ENCODE assay signal across 30 cellular contexts in the genomic region with DNA sequence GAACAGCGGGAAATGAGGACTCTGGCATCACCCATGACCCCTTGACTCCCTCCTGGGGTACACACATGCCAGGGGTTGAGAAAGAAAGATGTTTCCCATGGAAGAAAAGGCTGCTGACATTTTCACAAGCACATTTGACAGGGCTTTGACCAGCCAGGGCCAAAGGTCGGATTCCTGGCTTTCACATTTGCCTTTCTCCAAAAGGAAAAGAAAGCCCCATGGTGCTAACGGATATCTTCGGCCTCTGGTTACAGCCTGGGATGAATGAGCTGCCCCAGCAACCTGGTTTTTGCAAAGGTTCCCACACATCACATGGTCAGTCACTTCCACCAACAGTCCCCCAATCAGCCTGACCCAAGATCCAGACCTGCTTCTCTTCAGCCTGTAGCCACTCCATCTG.
"Had no signal": no experiment of that assay in that cellular context is flagged by ENCODE, and none has a peak within 500 bp of the region (broad histone marks: within the 10 kb centered on the region; RNA-seq: fewer than 3 reads in every experiment).

No MANE protein-coding gene starts in this region.

- H3K27ac Mint-ChIP-seq: activated CD4-positive, alpha-beta T cell treated with anti-CD3 and anti-CD28 coated beads, Interleukin-2, amount 10 ng/mL, durations not matched to agents 24 days and 14 days; activated CD8-positive, alpha-beta T cell treated with anti-CD3 and anti-CD28 coated beads for 36 hours; activated naive CD8-positive, alpha-beta T cell treated with anti-CD3 and anti-CD28 coated beads for 36 hours; activated T-cell treated with anti-CD3 and anti-CD28 coated beads, Interleukin-2, amount 50 U/mL, for 72 hours; activated T-helper 17 cell treated with anti-CD3 and anti-CD28 coated beads, Interleukin-2, amount 50 U/mL, for 72 hours had no signal

- H3K9me3 ChIP-seq: breast epithelium, Peyer's patch had no signal

- H3K4me3 ChIP-seq: breast epithelium, Peyer's patch had no signal

- H3K9ac ChIP-seq: KMS-11 had no signal

- H3K4me3 Mint-ChIP-seq: activated CD4-positive, alpha-beta T cell treated with anti-CD3 and anti-CD28 coated beads, Interleukin-2, amount 10 ng/mL, durations not matched to agents 24 days and 14 days; activated CD8-positive, alpha-beta T cell treated with anti-CD3 and anti-CD28 coated beads for 36 hours; activated naive CD8-positive, alpha-beta T cell treated with anti-CD3 and anti-CD28 coated beads for 36 hours; activated T-cell treated with anti-CD3 and anti-CD28 coated beads, Interleukin-2, amount 50 U/mL, for 72 hours; activated T-helper 17 cell treated with anti-CD3 and anti-CD28 coated beads, Interleukin-2, amount 50 U/mL, for 72 hours had no signal

- H3K4me1 Mint-ChIP-seq: activated CD4-positive, alpha-beta T cell treated with anti-CD3 and anti-CD28 coated beads, Interleukin-2, amount 10 ng/mL, durations not matched to agents 24 days and 14 days; activated naive CD8-positive, alpha-beta T cell treated with anti-CD3 and anti-CD28 coated beads for 36 hours; activated T-helper 17 cell treated with anti-CD3 and anti-CD28 coated beads, Interleukin-2, amount 50 U/mL, for 72 hours had no signal

- H3K27me3 Mint-ChIP-seq: activated CD4-positive, alpha-beta T cell treated with anti-CD3 and anti-CD28 coated beads, Interleukin-2, amount 10 ng/mL, durations not matched to agents 24 days and 14 days; activated CD8-positive, alpha-beta T cell treated with anti-CD3 and anti-CD28 coated beads for 36 hours; activated naive CD8-positive, alpha-beta T cell treated with anti-CD3 and anti-CD28 coated beads for 36 hours; activated T-helper 17 cell treated with anti-CD3 and anti-CD28 coated beads, Interleukin-2, amount 50 U/mL, for 72 hours had no signal

- H3K4me2 ChIP-seq: KMS-11 had no signal

- H3K36me3 ChIP-seq: breast epithelium, Peyer's patch, WERI-Rb-1 had no signal

- H3K9me3 Mint-ChIP-seq: activated CD4-positive, alpha-beta T cell treated with anti-CD3 and anti-CD28 coated beads, Interleukin-2, amount 10 ng/mL, durations not matched to agents 24 days and 14 days had no signal

- H3K36me3 Mint-ChIP-seq: activated naive CD8-positive, alpha-beta T cell treated with anti-CD3 and anti-CD28 coated beads for 36 hours had no signal

- H3K4me1 ChIP-seq: breast epithelium, Peyer's patch had no signal

- H3K27me3 ChIP-seq: breast epithelium, Peyer's patch had no signal

- DNase-seq: activated CD4-positive, alpha-beta T cell treated with anti-CD3 and anti-CD28 coated beads, Interleukin-2, amount 10 ng/mL, durations not matched to agents 24 days and 14 days; activated CD4-positive, alpha-beta T cell treated with anti-CD3 and anti-CD28 coated beads, Interleukin-2, amount 50 U/mL, for 4 hours; activated CD8-positive, alpha-beta T cell treated with anti-CD3 and anti-CD28 coated beads for 36 hours; activated effector memory CD4-positive, alpha-beta T cell treated with anti-CD3 and anti-CD28 coated beads, Interleukin-2, amount 50 U/mL, for 16 hours; activated naive CD4-positive, alpha-beta T cell; activated naive CD4-positive, alpha-beta T cell treated with anti-CD3 and anti-CD28 coated beads, Interleukin-2, amount 50 U/mL, for 16 hours; activated naive CD8-positive, alpha-beta T cell treated with anti-CD3 and anti-CD28 coated beads for 36 hours; activated T-cell treated with anti-CD3 and anti-CD28 coated beads, Interleukin-2, amount 50 U/mL, for 1 hour; activated T-cell treated with anti-CD3 and anti-CD28 coated beads, Interleukin-2, amount 50 U/mL, for 72 hours; amniotic stem cell; aorta; NCI-H1048; NCI-H1105 treated with DMSO at 0.1 percent for 48 hours; NCI-H1436; NCI-H1694; NCI-H1930; NCI-H2081 treated with DMSO at 0.1 percent for 48 hours; NCI-H446 treated with DMSO at 0.1 percent for 48 hours; NCI-H524; PC-3; Peyer's patch; RPMI8226; SIG-M5; SW 1271; T-helper 1 cell; T1000; WERI-Rb-1 had no signal

- H3K27ac ChIP-seq: breast epithelium, KMS-11, Peyer's patch, WERI-Rb-1 had no signal
